In the genomic region with DNA sequence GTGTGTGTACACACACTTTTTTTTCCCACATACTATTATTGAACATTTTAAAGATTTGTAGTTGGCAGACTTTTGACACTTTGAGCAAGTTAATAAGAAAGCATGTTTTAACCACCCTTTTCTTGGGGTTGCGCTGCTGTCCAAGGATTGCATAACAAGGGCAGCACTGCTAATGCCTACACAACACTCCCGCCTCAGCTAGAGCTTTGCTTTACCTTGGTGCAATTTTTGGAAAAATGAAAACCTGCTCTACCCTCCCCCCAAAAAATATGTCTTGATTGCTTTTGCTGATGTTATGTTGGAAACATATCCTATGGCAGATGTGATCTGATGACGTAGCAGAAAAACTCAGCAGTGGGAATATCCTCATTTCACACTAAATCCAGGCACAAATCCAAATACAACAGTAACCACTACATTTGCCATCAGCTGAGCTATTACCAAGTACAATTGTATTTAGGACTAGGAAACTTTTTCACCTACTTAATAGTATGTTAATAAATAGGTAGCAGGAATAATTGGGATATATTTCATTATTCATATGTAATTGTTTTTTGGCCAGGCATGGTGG, we compare ENCODE assay signal across 10 cellular contexts. TPM values are rescaled to one million over a fixed set of nuclear protein-coding genes. Genes with fewer than 3 reads are reported as not detected.
DNase-seq lines count a peak whose midpoint lies in the region; ATAC-seq and TF ChIP-seq lines count a peak whose summit lies in the region.
"Had no signal": no experiment of that assay in that cellular context is flagged by ENCODE, and none has a peak within 500 bp of the region (broad histone marks: within the 10 kb centered on the region; RNA-seq: fewer than 3 reads in every experiment).

No MANE protein-coding gene starts in this region.

- peak; percentile 10 to 69 (median 60) for ATAC-seq in heart right ventricle
- ATAC-seq in gastrocnemius medialis: peak; percentile 25 to 32
- ATAC-seq in GM19395 (IDR thresholded peaks at IDR 0.05; ENCODE audit: unreplicated experiment): no peak

- H3K36me3 ChIP-seq in heart right ventricle: peaks cover 0 to 8% (median 0%) of the 10 kb centered on the region in 9 donors
- no peaks in the 10 kb centered on the region for H3K36me3 ChIP-seq in gastrocnemius medialis

- WGBS in heart right ventricle, 2 donors: 40 to 49% methylated on average over 3 of the region's 3 CpGs

- H3K27me3 ChIP-seq in heart right ventricle: no peaks in the 10 kb centered on the region
- no peaks in the 10 kb centered on the region for H3K27me3 ChIP-seq in gastrocnemius medialis

- no peaks in the 10 kb centered on the region for H3K9me3 ChIP-seq in heart right ventricle
- H3K9me3 ChIP-seq in gastrocnemius medialis: no peaks in the 10 kb centered on the region

- peak; percentile 34 for DNase-seq in G401 (ENCODE audit: low spot score)
- peak; percentile 65 for DNase-seq in astrocyte of the hippocampus (ENCODE audit: low read depth, low spot score)
- no peak for DNase-seq in heart right ventricle
- DNase-seq in gastrocnemius medialis: no peak
- DNase-seq in NCI-H1105 (lab: John Stamatoyannopoulos, UW): no peak
- no peak for DNase-seq in stimulated activated naive CD4-positive, alpha-beta T cell treated with Interleukin-2 at 50 U/mL for 16 hours (lab: John Stamatoyannopoulos, UW)
- no peak for DNase-seq in NCI-H2029 (lab: John Stamatoyannopoulos, UW)
- DNase-seq: midbrain, NCI-H2227 treated with DMSO at 0.1 percent for 48 hours had no signal

- no peak for TF ChIP-seq POLR2A in gastrocnemius medialis (IDR thresholded peaks at IDR 0.05)

- intact Hi-C loops in heart right ventricle (cut with DNase I): no loop called here
- intact Hi-C loops in gastrocnemius medialis (cut with DNase I; ENCODE audit: low total_unique reads): no loop called here

- H3K27ac ChIP-seq in heart right ventricle (peak overlapping the region in 9 of 10 donors; percentile 11 to 73 (median 60)), gastrocnemius medialis (peak overlapping the region; percentile 54 to 70 (median 61))

- in situ Hi-C loops in G401 (cut with HindIII; ENCODE audit: low sequenced_read_pairs) (no loop called here), gastrocnemius medialis (cut with MboI; ENCODE audit: low sequenced_read_pairs in 4 of 4) (no loop called here)

- H3K4me3 ChIP-seq in heart right ventricle (peak overlapping the region in 1 of 10 donors; percentile 10), gastrocnemius medialis (peak overlapping the region in 1 of 4 donors; percentile 8)

- TF ChIP-seq CTCF in heart right ventricle (IDR thresholded peaks at IDR 0.05) (no peak), gastrocnemius medialis (IDR thresholded peaks at IDR 0.05 in 4 of 5, conservative IDR thresholded peaks at IDR 0.05 in 1 of 5) (no peak)

- H3K4me1 ChIP-seq in heart right ventricle (peaks cover 9 to 57% (median 33%) of the 10 kb centered on the region in 9 donors), gastrocnemius medialis (peaks cover 46 to 56% of the 10 kb centered on the region in 2 donors)

RNA-seq across cellular contexts. Expression of a gene that starts 51.6 kb away (rescaled TPM):
- total RNA-seq in G401 (2014; rRNA removed; shearing (Covaris generic)): 25.0 and 35.5 TPM in 2 replicates
- total RNA-seq in heart right ventricle (10 to 100 TPM; 38.8 to 47.9 (median 41.5) TPM), gastrocnemius medialis (10 to 100 TPM; 32.5 to 47.3 (median 41.9) TPM)
- polyA plus RNA-seq in heart right ventricle: 10 to 100 TPM; 15.8 to 21.6 TPM

Comparison
In these comparisons a context has a peak if more than half of its experiments do, and no peak if none do; other contexts are left out.
1. DNase-seq: peak in G401 (single experiment) and astrocyte of the hippocampus (single experiment); none in heart right ventricle (0 of 2), gastrocnemius medialis (0 of 2), NCI-H1105 (single experiment), stimulated activated naive CD4-positive, alpha-beta T cell treated with Interleukin-2 at 50 U/mL for 16 hours (single experiment) and NCI-H2029 (single experiment).